Comparison of ENCODE assay signal across 8 cellular contexts in the genomic region with DNA sequence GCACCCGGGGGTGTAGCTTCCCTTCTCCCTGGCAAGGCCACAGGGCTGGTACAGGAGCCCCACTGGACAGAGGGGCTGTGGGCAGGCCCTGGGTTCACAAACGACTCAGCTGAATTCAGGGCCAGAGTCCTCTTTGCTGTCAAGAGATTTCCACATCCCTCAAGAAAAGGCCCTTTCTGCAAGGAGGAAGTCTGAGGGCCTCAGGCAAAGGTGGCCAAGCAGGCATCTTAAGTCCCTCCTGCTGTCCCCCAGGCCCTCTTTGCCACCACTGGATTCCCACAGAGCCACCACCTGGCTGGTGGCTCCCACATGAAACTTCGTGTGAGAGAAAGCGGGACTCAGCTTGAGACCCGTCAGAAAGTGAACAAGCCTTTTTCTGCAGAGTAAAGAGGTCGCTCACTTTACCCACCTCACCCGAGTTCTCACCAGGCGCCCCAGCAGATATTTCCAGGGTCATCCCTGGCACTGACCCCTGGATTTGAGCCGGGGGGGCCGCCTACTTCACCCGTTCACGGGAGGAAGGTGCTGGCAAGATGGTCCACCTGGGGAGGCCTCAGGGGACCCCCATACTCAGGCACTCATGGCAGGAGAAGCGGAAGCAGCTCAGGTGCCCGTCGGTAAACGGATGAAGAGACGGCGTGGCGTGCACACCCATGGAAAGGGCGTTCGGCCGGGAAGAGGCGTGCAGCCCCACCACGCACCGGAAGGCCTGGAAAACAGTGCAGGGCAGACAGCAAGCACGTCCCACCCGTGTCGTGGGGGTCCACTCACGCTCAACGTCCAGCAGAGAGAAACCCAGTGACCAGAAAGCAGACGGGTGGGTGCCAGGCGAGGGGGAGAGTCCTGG. TPM values are rescaled to one million over a fixed set of nuclear protein-coding genes. Genes with fewer than 3 reads are reported as not detected.
A peak's percentile ranks its signal among the peaks of the same experiment; 100 is the strongest.
DNase-seq lines count a peak whose midpoint lies in the region; TF ChIP-seq lines count a peak whose summit lies in the region.

No MANE protein-coding gene starts in this region.

- peaks cover 19% of the 10 kb centered on the region for H3K36me3 Mint-ChIP-seq in activated T-helper 1 cell treated with anti-CD3 and anti-CD28 coated beads, Interleukin-12 subunit alpha, Interleukin-12 subunit beta, Interleukin-2, Interleukin-4 antibody, amounts not matched to agents 30 ng/mL and 10 ng/mL and 1 ng/mL, durations not matched to agents 14 hours and 24 hours and 36 hours (ENCODE audit: low read depth)
- H3K36me3 Mint-ChIP-seq in mesothelial cell of epicardium, result no peaks in the 10 kb centered on the region

- POLR2A ChIA-PET in A673 (lab: Charles Lee; ENCODE audit: low non-redundant PET), result interaction anchor here (0.6 kb wide), 1 partner anchor 923 kb away, joined by 3 read pairs; no protein-coding TSS in a partner anchor

- no peak for DNase-seq in A673 (ENCODE audit: low spot score)
- DNase-seq in Jurkat, Clone E6-1 (ENCODE audit: low read depth, low spot score), result no peak
- no peak for DNase-seq in activated T-helper 1 cell treated with anti-CD3 and anti-CD28 coated beads, Interleukin-12 subunit alpha, Interleukin-12 subunit beta, Interleukin-2, Interleukin-4 antibody, amounts not matched to agents 30 ng/mL and 10 ng/mL and 1 ng/mL, durations not matched to agents 14 hours and 24 hours and 36 hours (ENCODE audit: low spot score)
- DNase-seq in DMS153 (lab: John Stamatoyannopoulos, UW), result no peak
- no peak for DNase-seq in amniotic stem cell (lab: John Stamatoyannopoulos, UW)
- DNase-seq in mesothelial cell of epicardium (ENCODE audit: low spot score in 2 of 2, unreplicated experiment in 2 of 2), result no peak
- DNase-seq in DMS53 (lab: John Stamatoyannopoulos, UW), result no peak

- H3K9me3 ChIP-seq in A673 (ENCODE audit: low read depth, low read length, poor library complexity, severe bottlenecking) (no peaks in the 10 kb centered on the region), muscle layer of duodenum (ENCODE audit: control insufficient read depth in 1 of 2, low read length in 2 of 2) (no peaks in the 10 kb centered on the region)

- H3K4me1 ChIP-seq in A673 (ENCODE audit: insufficient read depth, low read length, poor library complexity, severe bottlenecking) (peaks cover 39% of the 10 kb centered on the region), muscle layer of duodenum (ENCODE audit: control insufficient read depth in 1 of 2, insufficient read depth in 2 of 2, low read length in 2 of 2) (peaks cover 12 to 52% of the 10 kb centered on the region in 2 donors)

- H3K36me3 ChIP-seq in A673 (ENCODE audit: insufficient read depth, low read length, poor library complexity, severe bottlenecking) (peaks cover 12% of the 10 kb centered on the region), muscle layer of duodenum (ENCODE audit: control insufficient read depth in 1 of 2, insufficient read depth in 2 of 2, low read length in 2 of 2) (peaks cover 0 to 34% of the 10 kb centered on the region in 2 donors)

- TF ChIP-seq CTCF in A673 (conservative IDR thresholded peaks at IDR 0.05; ENCODE audit: low read depth, low read length), result no peak
- TF ChIP-seq CTCF in mesothelial cell of epicardium (IDR thresholded peaks at IDR 0.05; ENCODE audit: unreplicated experiment), result no peak

- no TSS peak for BruUV-seq in A673 (replicated peaks; lab: Mats Ljungman, UMichigan)

- peak overlapping the region; percentile 89 for H3K4me3 Mint-ChIP-seq in activated T-helper 1 cell treated with anti-CD3 and anti-CD28 coated beads, Interleukin-12 subunit alpha, Interleukin-12 subunit beta, Interleukin-2, Interleukin-4 antibody, amounts not matched to agents 30 ng/mL and 10 ng/mL and 1 ng/mL, durations not matched to agents 14 hours and 24 hours and 36 hours
- no peak overlapping the region for H3K4me3 Mint-ChIP-seq in mesothelial cell of epicardium

- CTCF ChIA-PET in A673 (lab: Charles Lee), result interaction anchor here (0.5 kb wide), 1 partner anchor 84 kb away, joined by 3 read pairs; no protein-coding TSS in a partner anchor

- no peaks in the 10 kb centered on the region for H3K9me3 Mint-ChIP-seq in activated T-helper 1 cell treated with anti-CD3 and anti-CD28 coated beads, Interleukin-12 subunit alpha, Interleukin-12 subunit beta, Interleukin-2, Interleukin-4 antibody, amounts not matched to agents 30 ng/mL and 10 ng/mL and 1 ng/mL, durations not matched to agents 14 hours and 24 hours and 36 hours
- no peaks in the 10 kb centered on the region for H3K9me3 Mint-ChIP-seq in mesothelial cell of epicardium

- H3K4me3 ChIP-seq in A673 (ENCODE audit: low read depth, low read length, poor library complexity, severe bottlenecking) (no peak overlapping the region), muscle layer of duodenum (ENCODE audit: low read depth in 1 of 2, low read length in 2 of 2) (peak overlapping the region; percentile 26 to 44)
- H3K4me3 ChIP-seq in Jurkat, Clone E6-1 (ENCODE audit: low read length), result peak overlapping the region; percentile 64

- no peaks in the 10 kb centered on the region for H3K27me3 Mint-ChIP-seq in activated T-helper 1 cell treated with anti-CD3 and anti-CD28 coated beads, Interleukin-12 subunit alpha, Interleukin-12 subunit beta, Interleukin-2, Interleukin-4 antibody, amounts not matched to agents 30 ng/mL and 10 ng/mL and 1 ng/mL, durations not matched to agents 14 hours and 24 hours and 36 hours (ENCODE audit: insufficient read depth)
- no peaks in the 10 kb centered on the region for H3K27me3 Mint-ChIP-seq in mesothelial cell of epicardium (ENCODE audit: low read depth)

- H3K27ac Mint-ChIP-seq in activated T-helper 1 cell treated with anti-CD3 and anti-CD28 coated beads, Interleukin-12 subunit alpha, Interleukin-12 subunit beta, Interleukin-2, Interleukin-4 antibody, amounts not matched to agents 30 ng/mL and 10 ng/mL and 1 ng/mL, durations not matched to agents 14 hours and 24 hours and 36 hours, result peak overlapping the region; percentile 94
- H3K27ac Mint-ChIP-seq in mesothelial cell of epicardium, result no peak overlapping the region

- H3K27ac ChIP-seq in A673 (ENCODE audit: low read depth, low read length, poor library complexity, severe bottlenecking) (peak overlapping the region; percentile 82), muscle layer of duodenum (ENCODE audit: low read length) (no peak overlapping the region)

- H3K27me3 ChIP-seq in A673 (replicated peaks; ENCODE audit: insufficient read depth, low read depth, low read length, poor library complexity), result no peaks in the 10 kb centered on the region
- H3K27me3 ChIP-seq in muscle layer of duodenum (ENCODE audit: low read depth, low read length), result no peaks in the 10 kb centered on the region

- H3K4me1 Mint-ChIP-seq in activated T-helper 1 cell treated with anti-CD3 and anti-CD28 coated beads, Interleukin-12 subunit alpha, Interleukin-12 subunit beta, Interleukin-2, Interleukin-4 antibody, amounts not matched to agents 30 ng/mL and 10 ng/mL and 1 ng/mL, durations not matched to agents 14 hours and 24 hours and 36 hours (ENCODE audit: low read depth), result peaks cover 64% of the 10 kb centered on the region
- peaks cover 20% of the 10 kb centered on the region for H3K4me1 Mint-ChIP-seq in mesothelial cell of epicardium

- intact Hi-C loops in A673 (cut with micrococcal nuclease; ENCODE audit: unreplicated experiment), result no loop called here
- intact Hi-C loops in activated T-helper 1 cell treated with anti-CD3 and anti-CD28 coated beads, Interleukin-12 subunit alpha, Interleukin-12 subunit beta, Interleukin-2, Interleukin-4 antibody, amounts not matched to agents 30 ng/mL and 10 ng/mL and 1 ng/mL, durations not matched to agents 14 hours and 24 hours and 36 hours (cut with micrococcal nuclease), result loop anchor here (2.0 to 10.0 kb wide), 5 partner anchors 52 to 748 kb away; a partner anchor contains a TSS

RNA-seq across cellular contexts. Expression of a gene that starts 3.6 kb away (rescaled TPM):
- total RNA-seq in A673 (2021) (32.3 and 36.3 TPM in 2 replicates), mesothelial cell of epicardium (20.9 to 22.9 TPM (median 21.4 TPM) in 3 replicates)
- polyA plus RNA-seq in Jurkat, Clone E6-1 (2012; ENCODE audit: insufficient read depth, insufficient read length), result 48.5 TPM
- 42.4 and 45.0 TPM in 2 replicates for total RNA-seq in activated T-helper 1 cell treated with anti-CD3 and anti-CD28 coated beads, Interleukin-12 subunit alpha, Interleukin-12 subunit beta, Interleukin-2, Interleukin-4 antibody, amounts not matched to agents 30 ng/mL and 10 ng/mL and 1 ng/mL, durations not matched to agents 14 hours and 24 hours and 36 hours

RNA-seq across cellular contexts. Expression of a gene that starts 3.7 kb away (rescaled TPM):
- total RNA-seq in A673 (2021), result 45.0 and 47.5 TPM in 2 replicates
- 21.2 TPM for polyA plus RNA-seq in Jurkat, Clone E6-1 (2012; ENCODE audit: insufficient read depth, insufficient read length)
- total RNA-seq in activated T-helper 1 cell treated with anti-CD3 and anti-CD28 coated beads, Interleukin-12 subunit alpha, Interleukin-12 subunit beta, Interleukin-2, Interleukin-4 antibody, amounts not matched to agents 30 ng/mL and 10 ng/mL and 1 ng/mL, durations not matched to agents 14 hours and 24 hours and 36 hours, result 66.3 and 74.7 TPM in 2 replicates
- 22.2 to 28.2 TPM (median 22.2 TPM) in 3 replicates for total RNA-seq in mesothelial cell of epicardium

RNA-seq across cellular contexts. Expression of a gene that starts 16.3 kb away (rescaled TPM):
- total RNA-seq in A673 (2021), result not detected in 2 replicates
- 1.2 TPM for polyA plus RNA-seq in Jurkat, Clone E6-1 (2012; ENCODE audit: insufficient read depth, insufficient read length)
- total RNA-seq in activated T-helper 1 cell treated with anti-CD3 and anti-CD28 coated beads, Interleukin-12 subunit alpha, Interleukin-12 subunit beta, Interleukin-2, Interleukin-4 antibody, amounts not matched to agents 30 ng/mL and 10 ng/mL and 1 ng/mL, durations not matched to agents 14 hours and 24 hours and 36 hours, result 1.8 and 2.4 TPM in 2 replicates
- total RNA-seq in mesothelial cell of epicardium, result 0.29 to 0.69 TPM (median 0.43 TPM) in 3 replicates

RNA-seq across cellular contexts. Expression of a gene that starts 39.7 kb away (rescaled TPM):
- total RNA-seq in A673 (2021), result 127 and 131 TPM in 2 replicates
- polyA plus RNA-seq in Jurkat, Clone E6-1 (2012; ENCODE audit: insufficient read depth, insufficient read length), result 91.1 TPM
- 88.8 and 90.0 TPM in 2 replicates for total RNA-seq in activated T-helper 1 cell treated with anti-CD3 and anti-CD28 coated beads, Interleukin-12 subunit alpha, Interleukin-12 subunit beta, Interleukin-2, Interleukin-4 antibody, amounts not matched to agents 30 ng/mL and 10 ng/mL and 1 ng/mL, durations not matched to agents 14 hours and 24 hours and 36 hours
- total RNA-seq in mesothelial cell of epicardium, result 59.5 to 67.2 TPM (median 64.0 TPM) in 3 replicates

RNA-seq across cellular contexts. Expression of a gene that starts 51.7 kb away (rescaled TPM):
- total RNA-seq in A673 (2021) (44.7 and 53.6 TPM in 2 replicates), mesothelial cell of epicardium (116 to 127 TPM (median 121 TPM) in 3 replicates)
- 176 TPM for polyA plus RNA-seq in Jurkat, Clone E6-1 (2012; ENCODE audit: insufficient read depth, insufficient read length)
- 218 and 219 TPM in 2 replicates for total RNA-seq in activated T-helper 1 cell treated with anti-CD3 and anti-CD28 coated beads, Interleukin-12 subunit alpha, Interleukin-12 subunit beta, Interleukin-2, Interleukin-4 antibody, amounts not matched to agents 30 ng/mL and 10 ng/mL and 1 ng/mL, durations not matched to agents 14 hours and 24 hours and 36 hours
